ENCODE assay signal across 25 cellular contexts in the genomic region with DNA sequence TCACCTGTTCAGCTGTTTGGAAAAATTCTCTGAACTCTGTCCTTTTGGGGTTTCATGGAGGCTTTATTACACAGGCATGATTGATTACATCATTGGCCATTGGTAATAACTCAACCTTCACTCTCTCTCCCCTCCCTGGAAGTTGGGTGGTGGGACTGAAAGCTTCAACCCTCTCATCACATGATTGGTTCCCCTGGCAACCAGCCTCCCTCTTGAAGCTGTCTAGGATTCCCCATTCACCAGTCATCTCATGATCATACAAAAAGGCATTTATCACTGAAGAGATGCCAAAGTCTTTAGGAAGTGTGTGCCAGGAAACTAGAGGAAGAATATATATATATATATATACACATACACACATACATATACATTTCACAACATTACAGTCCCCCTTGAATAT.
"Had no signal": no experiment of that assay in that cellular context is flagged by ENCODE, and none has a peak within 500 bp of the region (broad histone marks: within the 10 kb centered on the region; RNA-seq: fewer than 3 reads in every experiment).

No MANE protein-coding gene starts in this region.

- DNase-seq: activated B cell treated with CpG ODN at 0.5 μM for 24 hours; activated CD4-positive, alpha-beta memory T cell treated with anti-CD3 and anti-CD28 coated beads, Interleukin-2, amount 10 ng/mL, durations not matched to agents 7 days and 5 days; activated CD4-positive, alpha-beta T cell treated with anti-CD3 and anti-CD28 coated beads for 48 hours; activated CD4-positive, alpha-beta T cell treated with anti-CD3 and anti-CD28 coated beads, Interleukin-2, amount 10 ng/mL, durations not matched to agents 7 days and 5 days; activated CD4-positive, alpha-beta T cell treated with anti-CD3 and anti-CD28 coated beads, Interleukin-2, amount 50 U/mL, for 48 hours; activated CD4-positive, CD25-positive, alpha-beta regulatory T cell treated with anti-CD3 and anti-CD28 coated beads, Interleukin-2, amount 50 U/mL, for 72 hours; activated CD8-positive, alpha-beta memory T cell treated with anti-CD3 and anti-CD28 coated beads for 24 hours; activated CD8-positive, alpha-beta memory T cell treated with anti-CD3 and anti-CD28 coated beads, Interleukin-2, amount 10 ng/mL, durations not matched to agents 7 days and 5 days; activated CD8-positive, alpha-beta memory T cell treated with anti-CD3 and anti-CD28 coated beads, Interleukin-2, amount 50 U/mL, for 48 hours; activated CD8-positive, alpha-beta T cell treated with anti-CD3 and anti-CD28 coated beads, Interleukin-2, amount 10 ng/mL, durations not matched to agents 7 days and 5 days; activated effector memory CD4-positive, alpha-beta T cell treated with Interleukin-2 at 50 U/mL for 16 hours; activated gamma-delta T cell; activated naive CD4-positive, alpha-beta T cell treated with anti-CD3 and anti-CD28 coated beads, Interleukin-2, amount 10 ng/mL, durations not matched to agents 7 days and 5 days; activated naive CD4-positive, alpha-beta T cell treated with Interleukin-2 at 50 U/mL for 16 hours; activated naive CD8-positive, alpha-beta T cell treated with anti-CD3 and anti-CD28 coated beads, Interleukin-2, amount 10 ng/mL, durations not matched to agents 7 days and 5 days; activated naive CD8-positive, alpha-beta T cell treated with anti-CD3 and anti-CD28 coated beads, Interleukin-2, amount 50 U/mL, for 24 hours; activated T-cell treated with anti-CD3 and anti-CD28 coated beads, Interleukin-2, amount 50 U/mL, for 24 hours; activated T-cell treated with anti-CD3 and anti-CD28 coated beads, Interleukin-2, amount 50 U/mL, for 48 hours; amygdala; anterior cingulate cortex; caudate nucleus; cerebellar nuclear complex; T-helper 1 cell; T-helper 2 cell; T-helper 9 cell had no signal
